In genomic region chr14:74949859-74950572, GRCh38 we compare ENCODE assay signal across 1 cellular context.
TF ChIP-seq lines count a peak whose summit lies in the region.

No MANE protein-coding gene starts in this region.

TF ChIP-seq in K562, 482 proteins besides CTCF, POLR2A, EP300 and RAD21 (continues in another document):
- TF ChIP-seq THRA (IDR thresholded peaks at IDR 0.05) (no peak), ELF4 (CRISPR knock-in tag; IDR thresholded peaks at IDR 0.05) (no peak), SP1 (CRISPR knock-in tag; IDR thresholded peaks at IDR 0.05) (no peak), TAF7 (tag; IDR thresholded peaks at IDR 0.05) (no peak), ESRRB (CRISPR knock-in tag; IDR thresholded peaks at IDR 0.05; ENCODE audit: borderline replicate concordance) (no peak), HNRNPK (IDR thresholded peaks at IDR 0.05; ENCODE audit: low read depth, low read length, poor library complexity, severe bottlenecking) (no peak), TCF15 (CRISPR knock-in tag; IDR thresholded peaks at IDR 0.05) (no peak), HMG20A (CRISPR knock-in tag; conservative IDR thresholded peaks at IDR 0.05) (no peak), ZNF165 (CRISPR knock-in tag; IDR thresholded peaks at IDR 0.05; ENCODE audit: borderline replicate concordance) (no peak), CBFA2T3 (IDR thresholded peaks at IDR 0.05) (peak; percentile 64), MED1 (CRISPR knock-in tag; IDR thresholded peaks at IDR 0.05; ENCODE audit: borderline replicate concordance) (no peak), SREBF1 (IDR thresholded peaks at IDR 0.05; ENCODE audit: borderline replicate concordance, low read depth, low read length) (no peak), ZNF184 (CRISPR knock-in tag; IDR thresholded peaks at IDR 0.05) (no peak), RCOR1 (IDR thresholded peaks at IDR 0.05; ENCODE audit: borderline replicate concordance in 1 of 2, low read depth in 2 of 2, low read length in 2 of 2) (peak in 1 of 2 experiments; percentile 61; a peak in 1 of 4 replicates), BRD4 (IDR thresholded peaks at IDR 0.05) (no peak), NUFIP1 (IDR thresholded peaks at IDR 0.05; ENCODE audit: partially characterized antibody) (no peak), KDM1A (IDR thresholded peaks at IDR 0.05) (peak; percentile 31 to 36; a peak in 2 of 4 replicates), HDAC8 (tag; IDR thresholded peaks at IDR 0.05) (no peak), ZNF778 (CRISPR knock-in tag; IDR thresholded peaks at IDR 0.05) (no peak), ZBTB2 (IDR thresholded peaks at IDR 0.05) (no peak), L3MBTL2 (IDR thresholded peaks at IDR 0.05) (0 out of 2 replicates have a peak, but pooled peaks have one; percentile 13), SRF (CRISPR knock-in tag; IDR thresholded peaks at IDR 0.05) (no peak), NELFE (IDR thresholded peaks at IDR 0.05; ENCODE audit: insufficient read depth, insufficient read length) (no peak), ZNF639 (CRISPR knock-in tag; conservative IDR thresholded peaks at IDR 0.05 in 1 of 2, IDR thresholded peaks at IDR 0.05 in 1 of 2) (no peak), ELF2 (CRISPR knock-in tag; IDR thresholded peaks at IDR 0.05) (no peak), ARNT (IDR thresholded peaks at IDR 0.05) (no peak), WHSC1 (IDR thresholded peaks at IDR 0.05; ENCODE audit: low read length) (no peak), SOX6 (IDR thresholded peaks at IDR 0.05) (no peak), SMARCB1 (IDR thresholded peaks at IDR 0.05; ENCODE audit: insufficient read length, low read depth) (no peak), SRSF9 (IDR thresholded peaks at IDR 0.05; ENCODE audit: borderline replicate concordance, low read depth, low read length) (no peak), TAF15 (IDR thresholded peaks at IDR 0.05; ENCODE audit: low read depth, low read length) (no peak), ZBTB17 (CRISPR knock-in tag; IDR thresholded peaks at IDR 0.05) (no peak), ETS2 (tag; IDR thresholded peaks at IDR 0.05; ENCODE audit: borderline replicate concordance, poor library complexity, severe bottlenecking) (no peak), STAT5B (CRISPR knock-in tag; IDR thresholded peaks at IDR 0.05) (no peak), EHMT2 (IDR thresholded peaks at IDR 0.05) (0 out of 2 replicates have a peak, but pooled peaks have one; percentile 34), NR2C1 (IDR thresholded peaks at IDR 0.05) (no peak), NR2C1 (tag; IDR thresholded peaks at IDR 0.05) (0 out of 2 replicates have a peak, but pooled peaks have one; percentile 14), XRCC4 (IDR thresholded peaks at IDR 0.05; ENCODE audit: extremely low read depth, insufficient read depth, insufficient read length) (no peak), SNIP1 (IDR thresholded peaks at IDR 0.05; ENCODE audit: low read depth) (no peak), ZNF512 (tag; IDR thresholded peaks at IDR 0.05) (no peak), IFI16 (CRISPR knock-in tag; IDR thresholded peaks at IDR 0.05) (no peak), CBFA2T2 (conservative IDR thresholded peaks at IDR 0.05) (peak; percentile 32; the same call in 1 of the 2 replicates), GTF2E2 (tag; IDR thresholded peaks at IDR 0.05) (no peak), TRIM24 (IDR thresholded peaks at IDR 0.05) (peak in 1 of 2 experiments; percentile 50; a peak in 1 of 4 replicates), ZNF134 (CRISPR knock-in tag; conservative IDR thresholded peaks at IDR 0.05) (no peak), POLR2H (tag; IDR thresholded peaks at IDR 0.05; ENCODE audit: low read depth) (no peak), ZNF217 (CRISPR knock-in tag; IDR thresholded peaks at IDR 0.05) (no peak), THRAP3 (IDR thresholded peaks at IDR 0.05; ENCODE audit: borderline replicate concordance) (no peak), PML (IDR thresholded peaks at IDR 0.05; ENCODE audit: low read length) (no peak), NBN (IDR thresholded peaks at IDR 0.05; ENCODE audit: low read depth) (no peak), ZNF57 (CRISPR knock-in tag; IDR thresholded peaks at IDR 0.05) (no peak)
- TF ChIP-seq, protein P1, sequence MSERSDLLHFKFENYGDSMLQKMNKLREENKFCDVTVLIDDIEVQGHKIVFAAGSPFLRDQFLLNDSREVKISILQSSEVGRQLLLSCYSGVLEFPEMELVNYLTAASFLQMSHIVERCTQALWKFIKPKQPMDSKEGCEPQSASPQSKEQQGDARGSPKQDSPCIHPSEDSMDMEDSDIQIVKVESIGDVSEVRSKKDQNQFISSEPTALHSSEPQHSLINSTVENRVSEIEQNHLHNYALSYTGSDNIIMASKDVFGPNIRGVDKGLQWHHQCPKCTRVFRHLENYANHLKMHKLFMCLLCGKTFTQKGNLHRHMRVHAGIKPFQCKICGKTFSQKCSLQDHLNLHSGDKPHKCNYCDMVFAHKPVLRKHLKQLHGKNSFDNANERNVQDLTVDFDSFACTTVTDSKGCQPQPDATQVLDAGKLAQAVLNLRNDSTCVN (CRISPR knock-in tag; IDR thresholded peaks at IDR 0.05), result no peak
- TF ChIP-seq, protein P2, sequence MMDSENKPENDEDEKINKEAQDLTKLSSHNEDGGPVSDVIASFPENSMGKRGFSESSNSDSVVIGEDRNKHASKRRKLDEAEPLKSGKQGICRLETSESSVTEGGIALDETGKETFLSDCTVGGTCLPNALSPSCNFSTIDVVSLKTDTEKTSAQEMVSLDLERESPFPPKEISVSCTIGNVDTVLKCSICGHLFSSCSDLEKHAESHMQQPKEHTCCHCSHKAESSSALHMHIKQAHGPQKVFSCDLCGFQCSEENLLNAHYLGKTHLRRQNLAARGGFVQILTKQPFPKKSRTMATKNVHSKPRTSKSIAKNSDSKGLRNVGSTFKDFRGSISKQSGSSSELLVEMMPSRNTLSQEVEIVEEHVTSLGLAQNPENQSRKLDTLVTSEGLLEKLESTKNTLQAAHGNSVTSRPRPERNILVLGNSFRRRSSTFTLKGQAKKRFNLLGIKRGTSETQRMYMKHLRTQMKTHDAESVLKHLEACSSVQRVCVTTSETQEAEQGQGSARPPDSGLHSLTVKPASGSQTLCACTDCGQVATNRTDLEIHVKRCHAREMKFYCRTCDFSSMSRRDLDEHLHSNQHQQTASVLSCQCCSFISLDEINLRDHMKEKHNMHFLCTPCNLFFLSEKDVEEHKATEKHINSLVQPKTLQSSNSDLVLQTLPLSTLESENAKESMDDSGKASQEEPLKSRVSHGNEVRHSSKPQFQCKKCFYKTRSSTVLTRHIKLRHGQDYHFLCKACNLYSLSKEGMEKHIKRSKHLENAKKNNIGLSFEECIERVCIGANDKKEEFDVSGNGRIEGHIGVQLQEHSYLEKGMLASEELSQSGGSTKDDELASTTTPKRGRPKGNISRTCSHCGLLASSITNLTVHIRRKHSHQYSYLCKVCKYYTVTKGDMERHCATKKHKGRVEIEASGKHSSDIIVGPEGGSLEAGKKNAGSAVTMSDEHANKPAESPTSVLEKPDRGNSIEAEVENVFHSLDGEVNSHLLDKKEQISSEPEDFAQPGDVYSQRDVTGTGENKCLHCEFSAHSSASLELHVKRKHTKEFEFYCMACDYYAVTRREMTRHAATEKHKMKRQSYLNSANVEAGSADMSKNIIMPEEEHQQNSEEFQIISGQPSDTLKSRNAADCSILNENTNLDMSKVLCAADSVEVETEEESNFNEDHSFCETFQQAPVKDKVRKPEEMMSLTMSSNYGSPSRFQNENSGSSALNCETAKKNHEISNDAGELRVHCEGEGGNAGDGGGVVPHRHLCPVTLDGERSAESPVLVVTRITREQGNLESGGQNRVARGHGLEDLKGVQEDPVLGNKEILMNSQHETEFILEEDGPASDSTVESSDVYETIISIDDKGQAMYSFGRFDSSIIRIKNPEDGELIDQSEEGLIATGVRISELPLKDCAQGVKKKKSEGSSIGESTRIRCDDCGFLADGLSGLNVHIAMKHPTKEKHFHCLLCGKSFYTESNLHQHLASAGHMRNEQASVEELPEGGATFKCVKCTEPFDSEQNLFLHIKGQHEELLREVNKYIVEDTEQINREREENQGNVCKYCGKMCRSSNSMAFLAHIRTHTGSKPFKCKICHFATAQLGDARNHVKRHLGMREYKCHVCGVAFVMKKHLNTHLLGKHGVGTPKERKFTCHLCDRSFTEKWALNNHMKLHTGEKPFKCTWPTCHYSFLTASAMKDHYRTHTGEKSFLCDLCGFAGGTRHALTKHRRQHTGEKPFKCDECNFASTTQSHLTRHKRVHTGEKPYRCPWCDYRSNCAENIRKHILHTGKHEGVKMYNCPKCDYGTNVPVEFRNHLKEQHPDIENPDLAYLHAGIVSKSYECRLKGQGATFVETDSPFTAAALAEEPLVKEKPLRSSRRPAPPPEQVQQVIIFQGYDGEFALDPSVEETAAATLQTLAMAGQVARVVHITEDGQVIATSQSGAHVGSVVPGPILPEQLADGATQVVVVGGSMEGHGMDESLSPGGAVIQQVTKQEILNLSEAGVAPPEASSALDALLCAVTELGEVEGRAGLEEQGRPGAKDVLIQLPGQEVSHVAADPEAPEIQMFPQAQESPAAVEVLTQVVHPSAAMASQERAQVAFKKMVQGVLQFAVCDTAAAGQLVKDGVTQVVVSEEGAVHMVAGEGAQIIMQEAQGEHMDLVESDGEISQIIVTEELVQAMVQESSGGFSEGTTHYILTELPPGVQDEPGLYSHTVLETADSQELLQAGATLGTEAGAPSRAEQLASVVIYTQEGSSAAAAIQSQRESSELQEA (IDR thresholded peaks at IDR 0.05; ENCODE audit: low read depth), result no peak
- TF ChIP-seq, protein P3, sequence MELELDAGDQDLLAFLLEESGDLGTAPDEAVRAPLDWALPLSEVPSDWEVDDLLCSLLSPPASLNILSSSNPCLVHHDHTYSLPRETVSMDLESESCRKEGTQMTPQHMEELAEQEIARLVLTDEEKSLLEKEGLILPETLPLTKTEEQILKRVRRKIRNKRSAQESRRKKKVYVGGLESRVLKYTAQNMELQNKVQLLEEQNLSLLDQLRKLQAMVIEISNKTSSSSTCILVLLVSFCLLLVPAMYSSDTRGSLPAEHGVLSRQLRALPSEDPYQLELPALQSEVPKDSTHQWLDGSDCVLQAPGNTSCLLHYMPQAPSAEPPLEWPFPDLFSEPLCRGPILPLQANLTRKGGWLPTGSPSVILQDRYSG (tag; conservative IDR thresholded peaks at IDR 0.05; ENCODE audit: low read depth), result no peak
- TF ChIP-seq, protein P4, sequence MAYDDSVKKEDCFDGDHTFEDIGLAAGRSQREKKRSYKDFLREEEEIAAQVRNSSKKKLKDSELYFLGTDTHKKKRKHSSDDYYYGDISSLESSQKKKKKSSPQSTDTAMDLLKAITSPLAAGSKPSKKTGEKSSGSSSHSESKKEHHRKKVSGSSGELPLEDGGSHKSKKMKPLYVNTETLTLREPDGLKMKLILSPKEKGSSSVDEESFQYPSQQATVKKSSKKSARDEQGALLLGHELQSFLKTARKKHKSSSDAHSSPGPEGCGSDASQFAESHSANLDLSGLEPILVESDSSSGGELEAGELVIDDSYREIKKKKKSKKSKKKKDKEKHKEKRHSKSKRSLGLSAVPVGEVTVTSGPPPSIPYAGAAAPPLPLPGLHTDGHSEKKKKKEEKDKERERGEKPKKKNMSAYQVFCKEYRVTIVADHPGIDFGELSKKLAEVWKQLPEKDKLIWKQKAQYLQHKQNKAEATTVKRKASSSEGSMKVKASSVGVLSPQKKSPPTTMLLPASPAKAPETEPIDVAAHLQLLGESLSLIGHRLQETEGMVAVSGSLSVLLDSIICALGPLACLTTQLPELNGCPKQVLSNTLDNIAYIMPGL (CRISPR knock-in tag; IDR thresholded peaks at IDR 0.05), result no peak
